Comparison of ENCODE assay signal across 22 cellular contexts in the genomic region with DNA sequence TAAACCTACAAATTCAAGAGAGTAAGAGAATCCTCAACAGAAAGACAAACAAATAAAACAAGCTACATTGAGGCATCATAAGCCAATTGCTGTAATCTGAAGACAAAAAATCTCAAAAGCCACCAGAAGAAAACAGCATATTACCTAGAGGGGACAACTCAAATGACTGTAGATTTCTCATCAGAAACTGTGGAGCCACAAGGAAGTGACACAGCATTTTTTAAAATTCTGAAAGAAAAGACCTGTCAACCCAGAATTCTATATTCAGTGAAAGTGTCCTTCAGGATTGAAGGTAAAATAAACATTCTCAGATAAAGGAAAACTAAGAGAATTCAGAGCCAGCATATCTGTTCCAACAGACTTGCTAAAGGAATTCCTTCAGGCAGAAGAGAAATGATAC.
DNase-seq lines count a peak whose midpoint lies in the region; ATAC-seq, FAIRE-seq and TF ChIP-seq lines count a peak whose summit lies in the region.
"Had no signal": no experiment of that assay in that cellular context is flagged by ENCODE, and none has a peak within 500 bp of the region (broad histone marks: within the 10 kb centered on the region; RNA-seq: fewer than 3 reads in every experiment).

No MANE protein-coding gene starts in this region.

- no peak for TF ChIP-seq CTCF in HepG2 (CRISPR knock-in tag; IDR thresholded peaks at IDR 0.05)
- TF ChIP-seq CTCF in right lobe of liver (IDR thresholded peaks at IDR 0.05), result no peak
- no peak for TF ChIP-seq CTCF in HEK293 (tag by site-specific recombination; IDR thresholded peaks at IDR 0.05)
- no peak for TF ChIP-seq CTCF in K562 (IDR thresholded peaks at IDR 0.05 in 2 of 3, conservative IDR thresholded peaks at IDR 0.05 in 1 of 3; ENCODE audit: insufficient read depth in 2 of 3, low read depth in 1 of 3, low read length in 3 of 3)
- no peak for TF ChIP-seq CTCF in pancreas (IDR thresholded peaks at IDR 0.05)

- no peak overlapping the region for H3K4me2 ChIP-seq in HepG2 (ENCODE audit: low read depth, low read length)
- no peak overlapping the region for H3K4me2 ChIP-seq in K562 (ENCODE audit: insufficient read depth, low read length)
- H3K4me2 ChIP-seq: A549; BLaER1 treated with 17β-estradiol and CSF1 and Interleukin-3, amounts not matched to agents 10 nM and 100 nM had no signal

- H3K9ac ChIP-seq in HepG2 (ENCODE audit: insufficient read depth, low read depth, low read length) (no peak overlapping the region), K562 (ENCODE audit: insufficient read depth in 1 of 2, low read depth in 2 of 2, low read length in 2 of 2) (no peak overlapping the region)
- H3K9ac ChIP-seq: BLaER1 treated with 17β-estradiol and CSF1 and Interleukin-3, amounts not matched to agents 10 nM and 100 nM had no signal

- H3K79me2 ChIP-seq in HepG2 (ENCODE audit: insufficient read depth, low read length), result no peaks in the 10 kb centered on the region
- H3K79me2 ChIP-seq in K562 (ENCODE audit: control insufficient read depth, insufficient read depth, low read length), result no peaks in the 10 kb centered on the region

- H3K27ac ChIP-seq in HepG2 (ENCODE audit: extremely low read length, insufficient read depth, low read length) (no peak overlapping the region), right lobe of liver (no peak overlapping the region), HEK293 (ENCODE audit: extremely low read depth, low read depth, low read length) (no peak overlapping the region), K562 (ENCODE audit: extremely low read depth, low read depth, low read length) (no peak overlapping the region), pancreas (no peak overlapping the region)
- H3K27ac ChIP-seq: 22Rv1; A549; BLaER1 treated with 17β-estradiol and CSF1 and Interleukin-3, amounts not matched to agents 10 nM and 100 nM; C4-2B had no signal

- no peak for FAIRE-seq in HepG2 (lab: Jason Lieb, UNC)
- FAIRE-seq in K562 (lab: Jason Lieb, UNC), result no peak
- no peak for FAIRE-seq in pancreas (lab: Jason Lieb, UNC)
- FAIRE-seq: A549, D721Med, GM12878, GM12892, GM18507 had no signal

- no peak overlapping the region for H3K4me3 ChIP-seq in HepG2 (replicated peaks in 1 of 3; ENCODE audit: insufficient read depth in 1 of 3, low read depth in 2 of 3, low read length in 3 of 3)
- H3K4me3 ChIP-seq in right lobe of liver, result no peak overlapping the region
- H3K4me3 ChIP-seq in HEK293 (ENCODE audit: low read depth, low read length), result no peak overlapping the region
- no peak overlapping the region for H3K4me3 ChIP-seq in K562
- no peak overlapping the region for H3K4me3 ChIP-seq in pancreas
- H3K4me3 ChIP-seq: A549; BLaER1 treated with 17β-estradiol and CSF1 and Interleukin-3, amounts not matched to agents 10 nM and 100 nM; GM12878 had no signal

- DNase-seq in HepG2 (ENCODE audit: low spot score) (no peak), right lobe of liver (no peak), K562 (ENCODE audit: extremely low read depth in 1 of 4, low spot score in 3 of 4) (no peak), pancreas (no peak), DMS79 (lab: John Stamatoyannopoulos, UW) (no peak)
- DNase-seq: AML-193; Calu3; CD4-positive, alpha-beta memory T cell; CD8-positive, alpha-beta memory T cell; COR-L47; DND-41; EL; GDM1 had no signal

- TF ChIP-seq EP300 in HepG2 (IDR thresholded peaks at IDR 0.05; ENCODE audit: low read depth in 2 of 2, low read length in 2 of 2) (no peak), HepG2 (CRISPR knock-in tag; IDR thresholded peaks at IDR 0.05; ENCODE audit: borderline replicate concordance) (no peak), K562 (IDR thresholded peaks at IDR 0.05; ENCODE audit: low read length) (no peak)

- H3K4me1 ChIP-seq in HepG2 (ENCODE audit: insufficient read depth, low read length) (no peaks in the 10 kb centered on the region), right lobe of liver (no peaks in the 10 kb centered on the region), HEK293 (ENCODE audit: control insufficient read depth, insufficient read depth, low read length) (no peaks in the 10 kb centered on the region), K562 (replicated peaks in 1 of 2; ENCODE audit: control insufficient read depth in 2 of 2, insufficient read depth in 2 of 2, low read length in 2 of 2) (no peaks in the 10 kb centered on the region), pancreas (peaks cover 0 to 2% (median 0%) of the 10 kb centered on the region in 3 donors)
- H3K4me1 ChIP-seq: A549; BLaER1 treated with 17β-estradiol and CSF1 and Interleukin-3, amounts not matched to agents 10 nM and 100 nM had no signal

- H3K9me3 ChIP-seq in HepG2 (ENCODE audit: low read length) (peaks cover 8% of the 10 kb centered on the region; the same call in 1 of the 2 replicates), right lobe of liver (peaks cover 0 to 5% (median 0%) of the 10 kb centered on the region in 4 donors), HEK293 (ENCODE audit: control insufficient read depth, insufficient read depth, low read depth, low read length) (no peaks in the 10 kb centered on the region), K562 (replicated peaks; ENCODE audit: control insufficient read depth, insufficient read depth, low read depth, low read length) (no peaks in the 10 kb centered on the region), pancreas (no peaks in the 10 kb centered on the region)
- H3K9me3 ChIP-seq: A549 had no signal

- no peak for TF ChIP-seq POLR2A in HepG2 (IDR thresholded peaks at IDR 0.05; ENCODE audit: insufficient read depth in 1 of 2, low read depth in 2 of 2, low read length in 2 of 2)
- TF ChIP-seq POLR2A in right lobe of liver (IDR thresholded peaks at IDR 0.05), result no peak
- no peak for TF ChIP-seq POLR2A in K562 (conservative IDR thresholded peaks at IDR 0.05)

- no peaks in the 10 kb centered on the region for H4K20me1 ChIP-seq in HepG2 (ENCODE audit: insufficient read depth, low read length)
- no peaks in the 10 kb centered on the region for H4K20me1 ChIP-seq in K562 (replicated peaks; ENCODE audit: control insufficient read depth, insufficient read depth, low read length)
- H4K20me1 ChIP-seq: BLaER1 treated with 17β-estradiol and CSF1 and Interleukin-3, amounts not matched to agents 10 nM and 100 nM had no signal

- H3K27me3 ChIP-seq in HepG2 (ENCODE audit: control insufficient read depth in 1 of 2, insufficient read depth in 2 of 2, low read length in 2 of 2) (0 out of 5 replicates have a peak, but pooled peaks cover 0 to 4% of the 10 kb centered on the region in 2 experiments), right lobe of liver (no peaks in the 10 kb centered on the region), K562 (ENCODE audit: control insufficient read depth in 2 of 2, insufficient read depth in 2 of 2, low read length in 2 of 2) (no peaks in the 10 kb centered on the region), pancreas (no peaks in the 10 kb centered on the region)
- H3K27me3 ChIP-seq: BLaER1 treated with 17β-estradiol and CSF1 and Interleukin-3, amounts not matched to agents 10 nM and 100 nM had no signal

- in situ Hi-C loops in HepG2 (cut with HindIII; ENCODE audit: extremely low pct_ligation_motif_present, low pct_unique_long_range_greater_than_20kb) (no loop called here), K562 (cut with MboI) (no loop called here)

- POLR2A ChIA-PET in HepG2 (lab: Yijun Ruan, JAX) (no interaction called here), HEK293 (lab: Yijun Ruan, JAX) (no interaction called here), K562 (lab: Yijun Ruan, JAX) (no interaction called here)

- intact Hi-C loops in HepG2 (cut with micrococcal nuclease; ENCODE audit: unreplicated experiment), result no loop called here
- intact Hi-C loops in right lobe of liver (cut with DNase I), result no loop called here
- intact Hi-C loops in K562 (cut with micrococcal nuclease), result no loop called here
- intact Hi-C loops in pancreas (cut with DNase I), result no loop called here

- TF ChIP-seq RAD21 in HepG2 (CRISPR knock-in tag; IDR thresholded peaks at IDR 0.05) (no peak), K562 (CRISPR knock-in tag; conservative IDR thresholded peaks at IDR 0.05 in 1 of 2, IDR thresholded peaks at IDR 0.05 in 1 of 2) (no peak)

- H3K36me3 ChIP-seq in HepG2 (replicated peaks in 1 of 2; ENCODE audit: control insufficient read depth in 1 of 2, insufficient read depth in 2 of 2, low read length in 2 of 2) (no peaks in the 10 kb centered on the region), right lobe of liver (no peaks in the 10 kb centered on the region), HEK293 (ENCODE audit: control insufficient read depth in 2 of 2, insufficient read depth in 1 of 2, low read length in 2 of 2) (no peaks in the 10 kb centered on the region), K562 (ENCODE audit: control insufficient read depth, insufficient read depth, low read length) (no peaks in the 10 kb centered on the region), pancreas (no peaks in the 10 kb centered on the region)
- H3K36me3 ChIP-seq: BLaER1 treated with 17β-estradiol and CSF1 and Interleukin-3, amounts not matched to agents 10 nM and 100 nM had no signal

- H2AFZ ChIP-seq in HepG2 (ENCODE audit: low read length) (no peak overlapping the region), K562 (ENCODE audit: low read depth, low read length) (no peak overlapping the region)

- no TSS peak for BruUV-seq in HepG2 (replicated peaks; lab: Mats Ljungman, UMichigan)
- BruUV-seq in K562 (replicated peaks; lab: Mats Ljungman, UMichigan), result no TSS peak

- H3K9me1 ChIP-seq in K562 (ENCODE audit: control insufficient read depth, insufficient read depth, low read length), result no peaks in the 10 kb centered on the region

- no peak for ATAC-seq in HepG2
- no peak for ATAC-seq in right lobe of liver
- no peak for ATAC-seq in K562
- no peak for ATAC-seq in pancreas
- ATAC-seq: A549, GM12878 had no signal

- CTCF ChIA-PET in HepG2 (lab: Yijun Ruan, JAX; ENCODE audit: low intra/inter-chr PET ratio, low total read pairs) (no interaction called here), HEK293 (lab: Yijun Ruan, JAX) (no interaction called here), K562 (lab: Yijun Ruan, JAX; ENCODE audit: low intra/inter-chr PET ratio) (no interaction called here)

TF ChIP-seq in HepG2, 621 proteins besides CTCF, POLR2A, EP300 and RAD21 (continues in another document):
- peak; percentile 73 for TF ChIP-seq NFE2L2 (IDR thresholded peaks at IDR 0.05; ENCODE audit: low read length)

TF ChIP-seq in HEK293, 187 proteins besides CTCF, POLR2A, EP300 and RAD21:
- TF ChIP-seq ZNF558 (tag by site-specific recombination; IDR thresholded peaks at IDR 0.05) (peak; percentile 84; the same call in 1 of the 2 replicates), KLF9 (tag by site-specific recombination; IDR thresholded peaks at IDR 0.05; ENCODE audit: low read depth) (no peak)
TF ChIP-seq in HEK293: peak in this region for 1.

TF ChIP-seq in K562, 482 proteins besides CTCF, POLR2A, EP300 and RAD21 (continues in another document):
- TF ChIP-seq, protein P1, sequence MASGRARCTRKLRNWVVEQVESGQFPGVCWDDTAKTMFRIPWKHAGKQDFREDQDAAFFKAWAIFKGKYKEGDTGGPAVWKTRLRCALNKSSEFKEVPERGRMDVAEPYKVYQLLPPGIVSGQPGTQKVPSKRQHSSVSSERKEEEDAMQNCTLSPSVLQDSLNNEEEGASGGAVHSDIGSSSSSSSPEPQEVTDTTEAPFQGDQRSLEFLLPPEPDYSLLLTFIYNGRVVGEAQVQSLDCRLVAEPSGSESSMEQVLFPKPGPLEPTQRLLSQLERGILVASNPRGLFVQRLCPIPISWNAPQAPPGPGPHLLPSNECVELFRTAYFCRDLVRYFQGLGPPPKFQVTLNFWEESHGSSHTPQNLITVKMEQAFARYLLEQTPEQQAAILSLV (tag; IDR thresholded peaks at IDR 0.05), result no peak
